34 cellular contexts compared by ENCODE assay signal in the genomic region with DNA sequence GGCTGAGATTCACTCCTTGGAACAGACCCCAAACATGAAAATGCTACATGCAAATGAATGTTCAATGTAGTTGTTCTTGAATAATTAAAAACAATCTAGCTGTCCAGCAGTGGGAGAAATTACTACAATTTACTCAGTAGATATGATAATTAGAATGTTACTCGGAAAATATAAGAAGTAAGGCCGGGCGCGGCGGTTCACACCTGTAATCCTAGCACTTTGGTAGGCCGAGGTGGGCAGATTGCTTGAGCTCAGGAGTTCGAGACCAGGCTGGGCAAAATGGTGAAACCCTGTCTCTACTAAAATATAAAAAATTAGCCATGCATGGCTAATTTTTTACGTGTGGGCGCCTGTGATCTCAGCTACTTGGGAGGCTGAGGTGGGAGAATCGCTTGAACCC. TPM values are rescaled to one million over a fixed set of nuclear protein-coding genes. Genes with fewer than 3 reads are reported as not detected.
"Had no signal": no experiment of that assay in that cellular context is flagged by ENCODE, and none has a peak within 500 bp of the region (broad histone marks: within the 10 kb centered on the region; RNA-seq: fewer than 3 reads in every experiment).

No MANE protein-coding gene starts in this region.

- FAIRE-seq: astrocyte had no signal

- H3K9me3 Mint-ChIP-seq: activated B cell treated with CpG ODN at 0.5 μM for 24 hours; activated CD4-positive, alpha-beta memory T cell treated with anti-CD3 and anti-CD28 coated beads for 36 hours; activated CD8-positive, alpha-beta T cell treated with anti-CD3 and anti-CD28 coated beads for 36 hours; activated naive CD4-positive, alpha-beta T cell treated with anti-CD3 and anti-CD28 coated beads for 36 hours; activated naive CD4-positive, alpha-beta T cell treated with anti-CD3 and anti-CD28 coated beads, Interleukin-2, amount 50 U/mL, for 72 hours; activated naive CD8-positive, alpha-beta T cell treated with anti-CD3 and anti-CD28 coated beads for 36 hours; activated T-cell treated with anti-CD3 and anti-CD28 coated beads, Interleukin-2, amount 50 U/mL, for 4 hours; activated T-cell treated with anti-CD3 and anti-CD28 coated beads, Interleukin-2, amount 50 U/mL, for 72 hours; activated T-helper 1 cell treated with anti-CD3 and anti-CD28 coated beads, Interleukin-12 subunit alpha, Interleukin-12 subunit beta, Interleukin-2, Interleukin-4 antibody, amounts not matched to agents 30 ng/mL and 10 ng/mL and 1 ng/mL, durations not matched to agents 14 hours and 24 hours and 36 hours; activated T-helper 17 cell treated with anti-CD3 and anti-CD28 coated beads, Interleukin-2, amount 50 U/mL, for 72 hours; T-helper 1 cell treated with Interleukin-12 subunit alpha and Interleukin-12 subunit beta and Interleukin-4 antibody, amounts not matched to agents 30 μg/mL and 1 μg/mL, for 36 hours; T-helper 2 cell treated with Interferon-gamma antibody and Interleukin-4, amounts not matched to agents 5 μg/mL and 100 μg/mL, for 36 hours had no signal

- H3K4me3 Mint-ChIP-seq: activated B cell treated with CpG ODN at 0.5 μM for 24 hours; activated CD4-positive, alpha-beta memory T cell treated with anti-CD3 and anti-CD28 coated beads for 36 hours; activated CD4-positive, alpha-beta T cell treated with anti-CD3 and anti-CD28 coated beads, Interleukin-2, amount 10 ng/mL, durations not matched to agents 24 days and 14 days; activated CD8-positive, alpha-beta T cell treated with anti-CD3 and anti-CD28 coated beads for 36 hours; activated naive CD4-positive, alpha-beta T cell treated with anti-CD3 and anti-CD28 coated beads for 36 hours; activated naive CD8-positive, alpha-beta T cell treated with anti-CD3 and anti-CD28 coated beads for 36 hours; activated T-cell treated with anti-CD3 and anti-CD28 coated beads, Interleukin-2, amount 50 U/mL, for 4 hours; activated T-cell treated with anti-CD3 and anti-CD28 coated beads, Interleukin-2, amount 50 U/mL, for 72 hours; activated T-helper 1 cell treated with anti-CD3 and anti-CD28 coated beads, Interleukin-12 subunit alpha, Interleukin-12 subunit beta, Interleukin-2, Interleukin-4 antibody, amounts not matched to agents 30 ng/mL and 10 ng/mL and 1 ng/mL, durations not matched to agents 14 hours and 24 hours and 36 hours; activated T-helper 17 cell treated with anti-CD3 and anti-CD28 coated beads, Interleukin-2, amount 50 U/mL, for 72 hours; T-helper 1 cell treated with Interleukin-12 subunit alpha and Interleukin-12 subunit beta and Interleukin-4 antibody, amounts not matched to agents 30 μg/mL and 1 μg/mL, for 36 hours; T-helper 2 cell treated with Interferon-gamma antibody and Interleukin-4, amounts not matched to agents 5 μg/mL and 100 μg/mL, for 36 hours had no signal

- H3K27me3 Mint-ChIP-seq: activated CD4-positive, alpha-beta memory T cell treated with anti-CD3 and anti-CD28 coated beads for 36 hours; activated CD8-positive, alpha-beta T cell treated with anti-CD3 and anti-CD28 coated beads for 36 hours; activated naive CD8-positive, alpha-beta T cell treated with anti-CD3 and anti-CD28 coated beads for 36 hours; activated T-helper 17 cell treated with anti-CD3 and anti-CD28 coated beads, Interleukin-2, amount 50 U/mL, for 72 hours had no signal

- H3K9me3 ChIP-seq: adrenal gland, body of pancreas, breast epithelium had no signal

- H3K4me1 Mint-ChIP-seq: activated B cell treated with CpG ODN at 0.5 μM for 24 hours had no signal

- H3K27ac Mint-ChIP-seq: activated B cell treated with CpG ODN at 0.5 μM for 24 hours; activated CD4-positive, alpha-beta memory T cell treated with anti-CD3 and anti-CD28 coated beads for 36 hours; activated CD4-positive, alpha-beta T cell treated with anti-CD3 and anti-CD28 coated beads, Interleukin-2, amount 10 ng/mL, durations not matched to agents 24 days and 14 days; activated CD8-positive, alpha-beta T cell treated with anti-CD3 and anti-CD28 coated beads for 36 hours; activated naive CD4-positive, alpha-beta T cell treated with anti-CD3 and anti-CD28 coated beads for 36 hours; activated naive CD4-positive, alpha-beta T cell treated with anti-CD3 and anti-CD28 coated beads, Interleukin-2, amount 50 U/mL, for 72 hours; activated naive CD8-positive, alpha-beta T cell treated with anti-CD3 and anti-CD28 coated beads for 36 hours; activated T-cell treated with anti-CD3 and anti-CD28 coated beads, Interleukin-2, amount 50 U/mL, for 72 hours; activated T-helper 1 cell treated with anti-CD3 and anti-CD28 coated beads, Interleukin-12 subunit alpha, Interleukin-12 subunit beta, Interleukin-2, Interleukin-4 antibody, amounts not matched to agents 30 ng/mL and 10 ng/mL and 1 ng/mL, durations not matched to agents 14 hours and 24 hours and 36 hours; activated T-helper 17 cell treated with anti-CD3 and anti-CD28 coated beads, Interleukin-2, amount 50 U/mL, for 72 hours; T-helper 1 cell treated with Interleukin-12 subunit alpha and Interleukin-12 subunit beta and Interleukin-4 antibody, amounts not matched to agents 30 μg/mL and 1 μg/mL, for 36 hours; T-helper 2 cell treated with Interferon-gamma antibody and Interleukin-4, amounts not matched to agents 5 μg/mL and 100 μg/mL, for 36 hours had no signal

- H3K36me3 ChIP-seq: adrenal gland, brain microvascular endothelial cell, breast epithelium had no signal

- DNase-seq: activated B cell treated with CpG ODN at 0.5 μM for 24 hours; activated CD4-positive, alpha-beta memory T cell treated with anti-CD3 and anti-CD28 coated beads for 36 hours; activated CD4-positive, alpha-beta T cell treated with anti-CD3 and anti-CD28 coated beads for 4 hours; activated CD4-positive, alpha-beta T cell treated with anti-CD3 and anti-CD28 coated beads, Interleukin-2, amount 10 ng/mL, durations not matched to agents 24 days and 14 days; activated CD4-positive, CD25-positive, alpha-beta regulatory T cell treated with anti-CD3 and anti-CD28 coated beads, Interleukin-2, amount 50 U/mL, for 72 hours; activated CD8-positive, alpha-beta memory T cell treated with anti-CD3 and anti-CD28 coated beads, Interleukin-2, amount 50 U/mL, for 4 hours; activated CD8-positive, alpha-beta T cell treated with anti-CD3 and anti-CD28 coated beads for 36 hours; activated effector memory CD4-positive, alpha-beta T cell treated with anti-CD3 and anti-CD28 coated beads, Interleukin-2, amount 50 U/mL, for 16 hours; activated gamma-delta T cell treated with Interleukin-2 at 50 U/mL for 16 hours; activated naive CD4-positive, alpha-beta T cell; activated naive CD4-positive, alpha-beta T cell treated with anti-CD3 and anti-CD28 coated beads for 36 hours; activated naive CD4-positive, alpha-beta T cell treated with anti-CD3 and anti-CD28 coated beads, Interleukin-2, amount 50 U/mL, for 16 hours; activated naive CD8-positive, alpha-beta T cell treated with anti-CD3 and anti-CD28 coated beads for 36 hours; activated T-cell treated with anti-CD3 and anti-CD28 coated beads for 4 hours; activated T-cell treated with anti-CD3 and anti-CD28 coated beads, Interleukin-2, amount 50 U/mL, for 1 hour; activated T-cell treated with anti-CD3 and anti-CD28 coated beads, Interleukin-2, amount 50 U/mL, for 4 hours; activated T-cell treated with anti-CD3 and anti-CD28 coated beads, Interleukin-2, amount 50 U/mL, for 72 hours; adrenal gland; amniotic stem cell; aorta; body of pancreas; brain microvascular endothelial cell; central memory CD4-positive, alpha-beta T cell; T-helper 1 cell; T-helper 2 cell; T-helper 9 cell had no signal

- H3K27ac ChIP-seq: adrenal gland, body of pancreas, brain microvascular endothelial cell, breast epithelium, VCaP had no signal

- H3K36me3 Mint-ChIP-seq: activated CD4-positive, alpha-beta memory T cell treated with anti-CD3 and anti-CD28 coated beads for 36 hours; activated naive CD4-positive, alpha-beta T cell treated with anti-CD3 and anti-CD28 coated beads, Interleukin-2, amount 50 U/mL, for 72 hours; activated naive CD8-positive, alpha-beta T cell treated with anti-CD3 and anti-CD28 coated beads for 36 hours had no signal

- H3K4me1 ChIP-seq: adrenal gland, body of pancreas, breast epithelium had no signal

- ATAC-seq: activated CD8-positive, alpha-beta T cell treated with anti-CD3 and anti-CD28 coated beads for 36 hours; activated naive CD4-positive, alpha-beta T cell treated with anti-CD3 and anti-CD28 coated beads, Interleukin-2, amount 50 U/mL, for 72 hours; activated T-cell treated with anti-CD3 and anti-CD28 coated beads, Interleukin-2, amount 50 U/mL, for 4 hours; activated T-cell treated with anti-CD3 and anti-CD28 coated beads, Interleukin-2, amount 50 U/mL, for 72 hours; activated T-helper 17 cell treated with anti-CD3 and anti-CD28 coated beads, Interleukin-2, amount 50 U/mL, for 72 hours; body of pancreas had no signal

- H3K4me3 ChIP-seq: adrenal gland, body of pancreas, breast epithelium had no signal

- H3K27me3 ChIP-seq: adrenal gland, body of pancreas, brain microvascular endothelial cell, breast epithelium had no signal

RNA-seq across cellular contexts. Expression of a gene that starts 15.3 kb away (rescaled TPM):
- total RNA-seq: astrocyte had no signal

RNA-seq across cellular contexts. Expression of a gene that starts 31.3 kb away (rescaled TPM):
- total RNA-seq: activated B cell treated with CpG ODN at 0.5 μM for 24 hours; activated naive CD4-positive, alpha-beta T cell treated with anti-CD3 and anti-CD28 coated beads for 36 hours; activated naive CD8-positive, alpha-beta T cell treated with anti-CD3 and anti-CD28 coated beads for 36 hours; activated T-helper 1 cell treated with anti-CD3 and anti-CD28 coated beads, Interleukin-12 subunit alpha, Interleukin-12 subunit beta, Interleukin-2, Interleukin-4 antibody, amounts not matched to agents 30 ng/mL and 10 ng/mL and 1 ng/mL, durations not matched to agents 14 hours and 24 hours and 36 hours; activated T-helper 17 cell treated with anti-CD3 and anti-CD28 coated beads, Interleukin-2, amount 50 U/mL, for 72 hours; astrocyte had no signal
